ENCODE assay signal across 5 cellular contexts in the genomic region with DNA sequence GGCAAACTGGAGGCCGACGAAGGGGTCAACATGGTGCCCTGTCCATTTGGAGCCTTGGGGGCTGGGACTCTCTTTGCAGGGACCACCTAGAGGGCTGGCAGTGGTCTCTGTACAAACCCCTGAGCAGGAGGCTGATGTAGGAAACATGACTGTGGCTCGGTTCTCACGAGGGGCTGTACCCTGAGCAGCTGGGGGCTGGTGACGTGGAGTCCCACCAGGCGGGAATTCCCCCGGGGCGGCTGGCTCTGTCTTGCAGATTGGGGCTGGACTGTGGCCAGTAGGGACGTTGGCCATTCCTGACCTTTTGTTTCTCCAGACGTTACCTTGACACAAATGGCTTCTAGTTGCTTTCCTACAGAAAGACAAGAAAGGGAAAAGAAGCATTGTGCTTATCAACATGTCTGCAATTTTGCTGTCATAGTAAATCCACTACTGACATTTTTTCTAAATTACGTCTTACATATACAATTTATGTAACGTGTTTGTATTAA.
A peak's percentile ranks its signal among the peaks of the same experiment; 100 is the strongest.
DNase-seq lines count a peak whose midpoint lies in the region; ATAC-seq, FAIRE-seq and TF ChIP-seq lines count a peak whose summit lies in the region.
"Not testable (repeated sequence)": the region's sequence is repeated elsewhere in the genome, so short reads cannot be mapped to it uniquely, and the experiment has no call there.

No MANE protein-coding gene starts in this region.

- H4K20me1 ChIP-seq in keratinocyte (ENCODE audit: control insufficient read depth, extremely low read depth, insufficient read depth, low read length), result not testable (repeated sequence)

- H3K36me3 Mint-ChIP-seq in effector memory CD8-positive, alpha-beta T cell (ENCODE audit: insufficient read depth), result peaks cover 18% of the 10 kb centered on the region

- not testable (repeated sequence) for FAIRE-seq in keratinocyte (lab: Jason Lieb, UNC)

- H3K4me3 Mint-ChIP-seq in effector memory CD8-positive, alpha-beta T cell, result not testable (repeated sequence)

- not testable (repeated sequence) for H3K9me3 ChIP-seq in RWPE2 (ENCODE audit: severe bottlenecking); adrenal gland (replicated peaks in 1 of 3); keratinocyte (ENCODE audit: control insufficient read depth, low read depth, low read length)

- H3K79me2 ChIP-seq in keratinocyte (ENCODE audit: control insufficient read depth, insufficient read depth, low read length), result not testable (repeated sequence)

- not testable (repeated sequence) for H3K4me1 ChIP-seq in RWPE2 (ENCODE audit: insufficient read depth, poor library complexity, severe bottlenecking); adrenal gland (replicated peaks in 1 of 2); keratinocyte (ENCODE audit: control insufficient read depth, extremely low read depth, insufficient read depth, low read length)

- H2AFZ ChIP-seq in keratinocyte (ENCODE audit: control insufficient read depth, low read length), result not testable (repeated sequence)

- H3K9ac ChIP-seq in keratinocyte (ENCODE audit: control insufficient read depth, extremely low read depth, insufficient read depth, low read length), result peak overlapping the region; percentile 44

- TF ChIP-seq POLR2A in adrenal gland (IDR thresholded peaks at IDR 0.05), result not testable (repeated sequence)

- not testable (repeated sequence) for H3K27ac Mint-ChIP-seq in effector memory CD8-positive, alpha-beta T cell

- not testable (repeated sequence) for H3K9me3 Mint-ChIP-seq in effector memory CD8-positive, alpha-beta T cell

- not testable (repeated sequence) for H3K4me2 ChIP-seq in keratinocyte (ENCODE audit: control insufficient read depth, extremely low read depth, insufficient read depth, low read depth, low read length)

- DNase-seq in RWPE2 (ENCODE audit: low spot score); effector memory CD8-positive, alpha-beta T cell; keratinocyte (ENCODE audit: low read depth, low spot score): not testable (repeated sequence)
- peak in 4 of 7 donors; percentile 5 to 53 (median 34) for DNase-seq in adrenal gland

- TF ChIP-seq CTCF in RWPE2 (IDR thresholded peaks at IDR 0.05; ENCODE audit: poor library complexity, severe bottlenecking); adrenal gland (IDR thresholded peaks at IDR 0.05); keratinocyte (optimal IDR thresholded peaks at IDR 0.05 in 1 of 3, IDR thresholded peaks at IDR 0.05 in 1 of 3, conservative IDR thresholded peaks at IDR 0.05 in 1 of 3; ENCODE audit: extremely low read depth in 1 of 3, insufficient read depth in 2 of 3, low read length in 3 of 3): not testable (repeated sequence)

- H3K4me3 ChIP-seq in RWPE2 (ENCODE audit: severe bottlenecking); adrenal gland; keratinocyte (ENCODE audit: control insufficient read depth in 2 of 3, extremely low read depth in 1 of 3, insufficient read depth in 2 of 3, low read depth in 1 of 3, low read length in 3 of 3): not testable (repeated sequence)

- H3K4me1 Mint-ChIP-seq in effector memory CD8-positive, alpha-beta T cell (ENCODE audit: low read depth in 2 of 2), result not testable (repeated sequence)

- ATAC-seq in RWPE2 (ENCODE audit: low read depth), result peak; percentile 57; the same call in 2 of the 3 replicates
- peak; percentile 54 for ATAC-seq in effector memory CD8-positive, alpha-beta T cell (replicated peaks)
- ATAC-seq in esophagus mucosa, result peak; percentile 38

- not testable (repeated sequence) for H3K27ac ChIP-seq in RWPE2 (ENCODE audit: poor library complexity, severe bottlenecking); adrenal gland
- H3K27ac ChIP-seq in keratinocyte (ENCODE audit: control insufficient read depth, insufficient read depth, low read length), result peak overlapping the region; percentile 60

- H3K27me3 Mint-ChIP-seq in effector memory CD8-positive, alpha-beta T cell, result not testable (repeated sequence)

- H3K9me1 ChIP-seq in keratinocyte (ENCODE audit: control insufficient read depth, extremely low read depth, insufficient read depth, low read length), result not testable (repeated sequence)

- H3K36me3 ChIP-seq in RWPE2 (ENCODE audit: low read depth); adrenal gland (replicated peaks in 1 of 2); keratinocyte (ENCODE audit: control insufficient read depth in 2 of 2, extremely low read depth in 1 of 2, insufficient read depth in 2 of 2, low read length in 2 of 2): not testable (repeated sequence)

- intact Hi-C loops in adrenal gland (cut with DNase I), result not testable (repeated sequence)

- 15 to 77% (median 54%) methylated on average over 5 to 6 of the region's 12 CpGs; no CpG with 5 or more reads in 1 of the 4 donors for WGBS in adrenal gland, 4 donors

- not testable (repeated sequence) for H3K27me3 ChIP-seq in RWPE2 (ENCODE audit: insufficient read depth, poor library complexity, severe bottlenecking); adrenal gland; keratinocyte (ENCODE audit: control insufficient read depth, extremely low read depth, insufficient read depth, low read length)

- dilution Hi-C loops in keratinocyte (cut with MboI; ENCODE audit: extremely low pct_ligation_motif_present, low sequenced_read_pairs), result not testable (repeated sequence)
